9 cellular contexts compared by ENCODE assay signal in genomic region chr4:602559-602942, GRCh38. TPM values are rescaled to one million over a fixed set of nuclear protein-coding genes. Genes with fewer than 3 reads are reported as not detected.
DNase-seq lines count a peak whose midpoint lies in the region; ATAC-seq and TF ChIP-seq lines count a peak whose summit lies in the region.
"Had no signal": no experiment of that assay in that cellular context is flagged by ENCODE, and none has a peak within 500 bp of the region (broad histone marks: within the 10 kb centered on the region; RNA-seq: fewer than 3 reads in every experiment).

No MANE protein-coding gene starts in this region.

- H3K9me3 Mint-ChIP-seq in activated naive CD8-positive, alpha-beta T cell treated with anti-CD3 and anti-CD28 coated beads, Interleukin-2, amount 50 U/mL, for 24 hours = no peaks in the 10 kb centered on the region

- POLR2A ChIA-PET in Panc1 (lab: Charles Lee) = interaction anchor here (0.6 kb wide), 1 partner anchor 164 kb away, joined by 10 read pairs; no protein-coding TSS in a partner anchor

- WGBS in right lobe of liver (ENCODE audit: insufficient coverage, low coverage, low lambda C conversion rate, missing lambda C conversion rate) = 0% methylated on average over 1 of the region's 8 CpGs

- peaks cover 23% of the 10 kb centered on the region for H3K27me3 Mint-ChIP-seq in activated naive CD8-positive, alpha-beta T cell treated with anti-CD3 and anti-CD28 coated beads, Interleukin-2, amount 50 U/mL, for 24 hours

- H3K4me1 Mint-ChIP-seq in activated naive CD8-positive, alpha-beta T cell treated with anti-CD3 and anti-CD28 coated beads, Interleukin-2, amount 50 U/mL, for 24 hours = peaks cover 23% of the 10 kb centered on the region

- H3K27ac Mint-ChIP-seq in activated naive CD8-positive, alpha-beta T cell treated with anti-CD3 and anti-CD28 coated beads, Interleukin-2, amount 50 U/mL, for 24 hours = no peak overlapping the region
- H3K27ac Mint-ChIP-seq: CD4-positive, CD25-positive, alpha-beta regulatory T cell had no signal

- H3K27ac ChIP-seq in Panc1 (ENCODE audit: low read length) (no peak overlapping the region), right lobe of liver (no peak overlapping the region)

- H3K4me1 ChIP-seq in Panc1 (ENCODE audit: control insufficient read depth, insufficient read depth, low read length) (no peaks in the 10 kb centered on the region), right lobe of liver (no peaks in the 10 kb centered on the region)

- no peak for TF ChIP-seq POLR2A in right lobe of liver (IDR thresholded peaks at IDR 0.05)

- no peak overlapping the region for H3K4me3 Mint-ChIP-seq in activated naive CD8-positive, alpha-beta T cell treated with anti-CD3 and anti-CD28 coated beads, Interleukin-2, amount 50 U/mL, for 24 hours
- H3K4me3 Mint-ChIP-seq: CD4-positive, CD25-positive, alpha-beta regulatory T cell had no signal

- CTCF ChIA-PET in Panc1 (lab: Charles Lee) = interaction anchor here (0.6 to 0.8 kb wide), 2 partner anchors 24 to 72 kb away, joined by 3 to 4 read pairs; partner anchors contain the start of genes ATP5ME and MYL5

- in situ Hi-C loops in Panc1 (cut with HindIII; ENCODE audit: low pct_unique_long_range_greater_than_20kb, low sequenced_read_pairs) = no loop called here

- H3K4me3 ChIP-seq in Panc1 (ENCODE audit: low read depth in 2 of 2, low read length in 2 of 2) = no peak overlapping the region
- H3K4me3 ChIP-seq in right lobe of liver = no peak overlapping the region

- H3K9me3 ChIP-seq in Panc1 (ENCODE audit: control insufficient read depth, insufficient read depth, low read depth, low read length) (no peaks in the 10 kb centered on the region), right lobe of liver (no peaks in the 10 kb centered on the region)

- H3K36me3 Mint-ChIP-seq in activated naive CD8-positive, alpha-beta T cell treated with anti-CD3 and anti-CD28 coated beads, Interleukin-2, amount 50 U/mL, for 24 hours (ENCODE audit: low read depth) = no peaks in the 10 kb centered on the region
- H3K36me3 Mint-ChIP-seq: CD4-positive, CD25-positive, alpha-beta regulatory T cell had no signal

- intact Hi-C loops in Panc1 (cut with micrococcal nuclease; ENCODE audit: unreplicated experiment) = no loop called here
- intact Hi-C loops in right lobe of liver (cut with DNase I) = no loop called here

- no TSS peak for BruUV-seq in Panc1 (replicated peaks; lab: Mats Ljungman, UMichigan)

- peak; percentile 87 for TF ChIP-seq CTCF in Panc1 (IDR thresholded peaks at IDR 0.05)
- TF ChIP-seq CTCF in right lobe of liver (IDR thresholded peaks at IDR 0.05) = peak in 3 of 4 donors; percentile 7 to 64 (median 34)

- ATAC-seq in Panc1 = peak; percentile 98
- ATAC-seq in activated naive CD8-positive, alpha-beta T cell treated with anti-CD3 and anti-CD28 coated beads, Interleukin-2, amount 50 U/mL, for 24 hours = peak; percentile 81
- peak; percentile 25 to 93 (median 66) for ATAC-seq in right lobe of liver

- H3K27me3 ChIP-seq in Panc1 (ENCODE audit: control insufficient read depth, insufficient read depth, low read length) (no peaks in the 10 kb centered on the region), right lobe of liver (no peaks in the 10 kb centered on the region)

- H3K36me3 ChIP-seq in Panc1 (ENCODE audit: control insufficient read depth, insufficient read depth, low read length) (no peaks in the 10 kb centered on the region), right lobe of liver (no peaks in the 10 kb centered on the region)

- DNase-seq in NCI-H82 (lab: John Stamatoyannopoulos, UW) (peak; percentile 73), NCI-H82 treated with DMSO at 0.1 percent for 48 hours (lab: John Stamatoyannopoulos, UW; ENCODE audit: unreplicated experiment) (no peak), Panc1 (ENCODE audit: low read depth, low spot score) (peak; percentile 35), right lobe of liver (peak in 2 of 3 donors; percentile 42 to 68), cortex of kidney (lab: John Stamatoyannopoulos, UW) (no peak), SKM-1 (lab: John Stamatoyannopoulos, UW; ENCODE audit: unreplicated experiment) (no peak)
- peak; percentile 86 for DNase-seq in activated naive CD8-positive, alpha-beta T cell treated with anti-CD3 and anti-CD28 coated beads, Interleukin-2, amount 50 U/mL, for 24 hours
- DNase-seq in stimulated activated CD8-positive, alpha-beta memory T cell treated with anti-CD3 and anti-CD28 coated beads, Interleukin-7, amount 100 ng/mL, for 48 hours (ENCODE audit: extremely low read depth in 1 of 2, low read depth in 1 of 2) = peak; percentile 53 to 67

RNA-seq across cellular contexts. Expression of gene PDE6B, which starts 22.8 kb away (rescaled TPM):
- total RNA-seq in Panc1 (2021; ENCODE audit: unreplicated experiment) (6.5 TPM), right lobe of liver (1 to 10 TPM in 1 of 6 experiments, under 1 TPM in 4, not detected in 1; 0.24 to 1.9 (median 0.76) TPM)
- 16.7 TPM for polyA plus RNA-seq in Panc1 (2012; ENCODE audit: insufficient read length)

RNA-seq across cellular contexts. Expression of gene TMEM271, which starts 26.5 kb away (rescaled TPM):
- not detected for total RNA-seq in Panc1 (2021; ENCODE audit: unreplicated experiment)
- polyA plus RNA-seq in Panc1 (2012; ENCODE audit: insufficient read length) = 0.08 TPM
- not detected for total RNA-seq in right lobe of liver
- total RNA-seq: CD4-positive, CD25-positive, alpha-beta regulatory T cell had no signal
- polyA plus RNA-seq: CD4-positive, CD25-positive, alpha-beta regulatory T cell had no signal

Comparison
In these comparisons a context has a peak if more than half of its experiments do, and no peak if none do; other contexts are left out.
1. DNase-seq: peak in NCI-H82 (single experiment), Panc1 (single experiment), activated naive CD8-positive, alpha-beta T cell treated with anti-CD3 and anti-CD28 coated beads, Interleukin-2, amount 50 U/mL, for 24 hours (single experiment), right lobe of liver (2 of 3) and stimulated activated CD8-positive, alpha-beta memory T cell treated with anti-CD3 and anti-CD28 coated beads, Interleukin-7, amount 100 ng/mL, for 48 hours (2 of 2); none in NCI-H82 treated with DMSO at 0.1 percent for 48 hours (single experiment), cortex of kidney (single experiment) and SKM-1 (single experiment).
2. Peak in every context shown above with its lines, with median percentiles within 50 percentile points of each other: ATAC-seq.